8 cellular contexts compared by ENCODE assay signal in genomic region chr6:142884214-142885035, GRCh38.
DNase-seq lines count a peak whose midpoint lies in the region; ATAC-seq, FAIRE-seq and TF ChIP-seq lines count a peak whose summit lies in the region.

No MANE protein-coding gene starts in this region.

- TF ChIP-seq CTCF in OCI-LY7 (conservative IDR thresholded peaks at IDR 0.05; ENCODE audit: low read length) = no peak
- no peak for TF ChIP-seq CTCF in pancreas (IDR thresholded peaks at IDR 0.05)

- CTCF ChIA-PET in OCI-LY7 (lab: Charles Lee; ENCODE audit: unreplicated experiment) = no interaction called here

- peak overlapping the region; percentile 35 for H3K4me3 ChIP-seq in OCI-LY7 (ENCODE audit: low read depth, low read length, poor library complexity, severe bottlenecking)
- peak overlapping the region; percentile 87 for H3K4me3 ChIP-seq in endocrine pancreas (ENCODE audit: control insufficient read depth, insufficient read depth, low read length)
- peak overlapping the region in 2 of 4 donors; percentile 29 to 34 for H3K4me3 ChIP-seq in pancreas

- H3K79me2 ChIP-seq in OCI-LY7 (ENCODE audit: insufficient read depth, low read depth, low read length) = peaks cover 51% of the 10 kb centered on the region; the same call in 1 of the 2 replicates

- ATAC-seq in pancreas (no peak), HG02870 (IDR thresholded peaks at IDR 0.05; ENCODE audit: unreplicated experiment) (no peak), HG03025 (IDR thresholded peaks at IDR 0.05; ENCODE audit: low FRiP score, unreplicated experiment) (no peak)

- POLR2A ChIA-PET in OCI-LY7 (lab: Charles Lee) = interaction anchor here (0.7 to 4.8 kb wide), 11 partner anchors 9 to 173 kb away, joined by 3 to 29 read pairs (median 6); no protein-coding TSS in a partner anchor

- intact Hi-C loops in OCI-LY7 (cut with micrococcal nuclease; ENCODE audit: unreplicated experiment) = loop anchor here (5.0 kb wide), 1 partner anchor 37 kb away; no protein-coding TSS in a partner anchor
- intact Hi-C loops in pancreas (cut with DNase I) = no loop called here

- peak overlapping the region; percentile 58 for H3K4me2 ChIP-seq in OCI-LY7 (ENCODE audit: low read length)

- H3K27me3 ChIP-seq in endocrine pancreas (ENCODE audit: control insufficient read depth, insufficient read depth, low read length) (no peaks in the 10 kb centered on the region), pancreas (no peaks in the 10 kb centered on the region)

- FAIRE-seq in pancreas (lab: Jason Lieb, UNC) = no peak

- no peak overlapping the region for H2AFZ ChIP-seq in OCI-LY7 (ENCODE audit: low read length)

- no peaks in the 10 kb centered on the region for H3K9me2 ChIP-seq in OCI-LY7 (ENCODE audit: insufficient read depth, low read length)

- DNase-seq in ELR (ENCODE audit: low read depth) = peak; percentile 13
- DNase-seq in OCI-LY7 (ENCODE audit: low spot score) = no peak
- no peak for DNase-seq in pancreas
- no peak for DNase-seq in ureter (ENCODE audit: low spot score)
- no peak for DNase-seq in NCI-H146 (lab: John Stamatoyannopoulos, UW)

- H3K4me1 ChIP-seq in OCI-LY7 (ENCODE audit: insufficient read depth, low read length, poor library complexity, severe bottlenecking) (peaks cover 49% of the 10 kb centered on the region), endocrine pancreas (ENCODE audit: control insufficient read depth, insufficient read depth, low read length) (peaks cover 45% of the 10 kb centered on the region), pancreas (peaks cover 20 to 35% (median 27%) of the 10 kb centered on the region in 3 donors)

- H3K9ac ChIP-seq in endocrine pancreas (ENCODE audit: control insufficient read depth, insufficient read depth, low read length) = peak overlapping the region; percentile 54

- no peaks in the 10 kb centered on the region for H3K9me3 ChIP-seq in OCI-LY7 (ENCODE audit: low read length)
- H3K9me3 ChIP-seq in endocrine pancreas (ENCODE audit: control insufficient read depth, low read length) = no peaks in the 10 kb centered on the region
- H3K9me3 ChIP-seq in pancreas = no peaks in the 10 kb centered on the region

- 25 to 35% methylated on average over 8 of the region's 8 CpGs for WGBS in pancreas, 2 donors

- TSS peak; percentile 17 for BruUV-seq in OCI-LY7 (replicated peaks; lab: Mats Ljungman, UMichigan)

- peaks cover 16% of the 10 kb centered on the region; the same call in 1 of the 2 replicates for H4K20me1 ChIP-seq in OCI-LY7 (ENCODE audit: insufficient read depth, low read length)

- H3K36me3 ChIP-seq in OCI-LY7 (ENCODE audit: insufficient read depth, low read length) (peaks cover 30% of the 10 kb centered on the region), endocrine pancreas (ENCODE audit: control insufficient read depth, insufficient read depth, low read length) (no peaks in the 10 kb centered on the region), pancreas (no peaks in the 10 kb centered on the region)

- peak overlapping the region; percentile 13 for H3K27ac ChIP-seq in OCI-LY7 (ENCODE audit: low read depth, low read length, poor library complexity, severe bottlenecking)
- peak overlapping the region; percentile 16 to 77 (median 51) for H3K27ac ChIP-seq in pancreas
